26 cellular contexts compared by ENCODE assay signal in genomic region chr15:75213768-75214221, GRCh38. TPM values are rescaled to one million over a fixed set of nuclear protein-coding genes. Genes with fewer than 3 reads are reported as not detected.
DNase-seq lines count a peak whose midpoint lies in the region; ATAC-seq and TF ChIP-seq lines count a peak whose summit lies in the region.
"Had no signal": no experiment of that assay in that cellular context is flagged by ENCODE, and none has a peak within 500 bp of the region (broad histone marks: within the 10 kb centered on the region; RNA-seq: fewer than 3 reads in every experiment).

No MANE protein-coding gene starts in this region.

- no peaks in the 10 kb centered on the region for H3K9me3 ChIP-seq in RWPE2 (ENCODE audit: severe bottlenecking)
- H3K9me3 ChIP-seq: prostate gland, SK-N-SH, upper lobe of right lung had no signal

- no peak overlapping the region for H3K4me3 Mint-ChIP-seq in natural killer cell
- H3K4me3 Mint-ChIP-seq: CD4-positive, alpha-beta T cell; neural progenitor cell; T-helper 2 cell treated with Interferon-gamma antibody and Interleukin-4, amounts not matched to agents 5 μg/mL and 100 μg/mL, for 36 hours had no signal

- H3K27ac Mint-ChIP-seq in natural killer cell = peak overlapping the region; percentile 26 to 79
- H3K27ac Mint-ChIP-seq: neural progenitor cell; T-helper 2 cell treated with Interferon-gamma antibody and Interleukin-4, amounts not matched to agents 5 μg/mL and 100 μg/mL, for 36 hours had no signal

- peaks cover 37 to 63% of the 10 kb centered on the region in 2 donors for H3K4me1 Mint-ChIP-seq in natural killer cell

- ATAC-seq in GM18505 (IDR thresholded peaks at IDR 0.05; ENCODE audit: unreplicated experiment) (no peak), RWPE2 (ENCODE audit: low read depth) (peak; percentile 7; the same call in 2 of the 3 replicates), natural killer cell (peak in 1 of 3 donors; percentile 22), GM18909 (IDR thresholded peaks at IDR 0.05; ENCODE audit: poor library complexity, unreplicated experiment) (no peak)
- no peak for ATAC-seq in activated CD4-positive, CD25-positive, alpha-beta regulatory T cell treated with anti-CD3 and anti-CD28 coated beads, Interleukin-2, amount 50 U/mL, for 24 hours
- ATAC-seq: upper lobe of right lung had no signal

- H3K36me3 ChIP-seq in RWPE2 (ENCODE audit: low read depth) = peaks cover 41% of the 10 kb centered on the region
- H3K36me3 ChIP-seq: neural progenitor cell had no signal

- no peak overlapping the region for H3K27ac ChIP-seq in RWPE2 (ENCODE audit: poor library complexity, severe bottlenecking)
- H3K27ac ChIP-seq: KMS-11, neural progenitor cell, prostate gland, upper lobe of right lung had no signal

- DNase-seq in NCI-H82 (lab: John Stamatoyannopoulos, UW) (peak; percentile 33), NCI-H82 treated with DMSO at 0.1 percent for 48 hours (lab: John Stamatoyannopoulos, UW; ENCODE audit: unreplicated experiment) (no peak), RWPE2 (ENCODE audit: low spot score) (no peak), natural killer cell (no peak), MV-4-11 (lab: John Stamatoyannopoulos, UW) (no peak)
- DNase-seq: 8988T; activated CD4-positive, alpha-beta T cell treated with anti-CD3 and anti-CD28 coated beads, Interleukin-2, amount 50 U/mL, for 48 hours; activated CD4-positive, CD25-positive, alpha-beta regulatory T cell; activated CD8-positive, alpha-beta memory T cell treated with anti-CD3 and anti-CD28 coated beads, Interleukin-2, amount 50 U/mL, for 4 hours; CD4-positive, alpha-beta T cell; cerebellar nuclear complex; kidney; NCI-H146; NCI-H510A; SK-N-SH; upper lobe of right lung had no signal

- H3K9me3 Mint-ChIP-seq in natural killer cell = no peaks in the 10 kb centered on the region
- H3K9me3 Mint-ChIP-seq: CD4-positive, alpha-beta T cell; neural progenitor cell; T-helper 2 cell treated with Interferon-gamma antibody and Interleukin-4, amounts not matched to agents 5 μg/mL and 100 μg/mL, for 36 hours had no signal

- intact Hi-C loops in natural killer cell (cut with micrococcal nuclease) = no loop called here

- H3K36me3 Mint-ChIP-seq in natural killer cell = peaks cover 7% of the 10 kb centered on the region

- H3K4me3 ChIP-seq in RWPE2 (ENCODE audit: severe bottlenecking) = no peak overlapping the region
- H3K4me3 ChIP-seq: neural progenitor cell, prostate gland, upper lobe of right lung had no signal

- H3K27me3 Mint-ChIP-seq in natural killer cell (ENCODE audit: low read depth in 2 of 2) = no peaks in the 10 kb centered on the region
- H3K27me3 Mint-ChIP-seq: CD4-positive, alpha-beta T cell had no signal

- H3K4me1 ChIP-seq in RWPE2 (ENCODE audit: insufficient read depth, poor library complexity, severe bottlenecking) = no peaks in the 10 kb centered on the region
- H3K4me1 ChIP-seq: neural progenitor cell, prostate gland, upper lobe of right lung had no signal

- no peak for TF ChIP-seq CTCF in RWPE2 (IDR thresholded peaks at IDR 0.05; ENCODE audit: poor library complexity, severe bottlenecking)
- no peak for TF ChIP-seq CTCF in natural killer cell (IDR thresholded peaks at IDR 0.05)

- no peaks in the 10 kb centered on the region for H3K27me3 ChIP-seq in RWPE2 (ENCODE audit: insufficient read depth, poor library complexity, severe bottlenecking)
- H3K27me3 ChIP-seq: neural progenitor cell, upper lobe of right lung had no signal

- peak; percentile 65 for TF ChIP-seq POLR2A in GM18505 (IDR thresholded peaks at IDR 0.05; ENCODE audit: borderline replicate concordance, extremely low read depth, insufficient read depth, insufficient read length)

RNA-seq across cellular contexts. Expression of gene C15orf39, which starts 12.1 kb away (rescaled TPM):
- total RNA-seq in natural killer cell = 10 to 100 TPM; 63.5 to 89.2 (median 70.1) TPM

RNA-seq across cellular contexts. Expression of gene GOLGA6C, which starts 44.3 kb away (rescaled TPM):
- not detected for total RNA-seq in natural killer cell
- total RNA-seq: CD4-positive, alpha-beta T cell; HT-29; kidney; lung microvascular endothelial cell; skeletal muscle tissue; upper lobe of right lung had no signal
